Comparison of ENCODE assay signal across 8 cellular contexts in the genomic region with DNA sequence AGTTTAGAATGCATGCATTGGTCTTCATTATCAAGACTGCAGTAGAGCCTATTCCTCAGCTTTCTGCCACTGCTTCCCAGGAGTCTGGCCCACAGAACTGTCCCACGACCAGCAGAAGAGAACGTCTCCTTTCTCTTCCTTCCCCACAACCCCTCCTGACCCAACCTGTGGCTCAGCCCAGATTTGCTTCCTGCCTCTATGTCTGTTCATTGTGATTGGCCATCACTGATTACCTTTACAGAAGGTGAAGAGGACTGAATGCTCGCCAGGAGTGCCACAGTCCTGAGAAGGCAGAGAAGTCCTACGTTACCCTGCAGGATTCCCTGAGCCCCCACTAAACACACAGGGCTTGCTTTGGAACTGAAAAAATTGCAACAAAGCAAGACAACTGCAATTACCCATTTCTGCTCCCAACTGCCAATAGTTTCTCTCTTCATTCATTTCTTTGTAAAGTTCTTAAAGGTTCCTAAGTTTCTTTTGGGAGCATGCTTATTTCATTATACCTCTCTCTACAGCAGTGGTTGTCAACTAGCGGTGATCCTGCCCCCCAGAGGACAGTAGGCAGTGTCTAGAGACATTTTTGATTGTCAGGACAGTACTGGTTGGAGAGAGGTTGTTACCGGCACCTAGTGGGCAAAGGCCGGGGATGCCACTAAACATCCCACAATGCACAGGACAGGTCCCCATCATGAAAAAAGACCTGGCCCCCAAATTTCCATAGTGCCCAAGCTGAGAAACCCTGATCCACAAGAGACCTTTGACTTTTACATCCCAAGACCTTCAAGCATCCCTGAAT. TPM values are rescaled to one million over a fixed set of nuclear protein-coding genes. Genes with fewer than 3 reads are reported as not detected.
DNase-seq lines count a peak whose midpoint lies in the region; ATAC-seq and TF ChIP-seq lines count a peak whose summit lies in the region.

No MANE protein-coding gene starts in this region.

- intact Hi-C loops in CD14-positive monocyte (cut with micrococcal nuclease): no loop called here

- H3K4me1 Mint-ChIP-seq in CD14-positive monocyte: peaks cover 92% of the 10 kb centered on the region

- H3K4me1 ChIP-seq in HEK293 (ENCODE audit: control insufficient read depth, insufficient read depth, low read length): peaks cover 3% of the 10 kb centered on the region; the same call in 1 of the 2 replicates
- peaks cover under 1% of the 10 kb centered on the region for H3K4me1 ChIP-seq in foreskin keratinocyte

- H3K27me3 Mint-ChIP-seq in CD14-positive monocyte (ENCODE audit: low read depth in 3 of 3): peaks cover 0 to 4% (median 2%) of the 10 kb centered on the region in 3 donors

- H3K27ac Mint-ChIP-seq in CD14-positive monocyte: peak overlapping the region; percentile 99 to 100 (median 100)

- no peak for ATAC-seq in foreskin keratinocyte
- no peak for ATAC-seq in HG03039 (IDR thresholded peaks at IDR 0.05; ENCODE audit: unreplicated experiment)
- ATAC-seq in HG02678 (IDR thresholded peaks at IDR 0.05; ENCODE audit: unreplicated experiment): no peak

- POLR2A ChIA-PET in HEK293 (lab: Yijun Ruan, JAX): interaction anchor here (0.6 to 1.9 kb wide), 2 partner anchors 33 to 92 kb away, joined by 4 read pairs; a partner anchor contains a TSS

- peaks cover 62 to 64% of the 10 kb centered on the region in 2 donors for H3K36me3 Mint-ChIP-seq in CD14-positive monocyte

- no peaks in the 10 kb centered on the region for H3K9me3 Mint-ChIP-seq in CD14-positive monocyte

- DNase-seq in CD14-positive monocyte (ENCODE audit: low spot score) (no peak), SK-N-DZ (ENCODE audit: low spot score) (peak; percentile 47), foreskin keratinocyte (no peak), substantia nigra (lab: John Stamatoyannopoulos, UW) (peak in 29 of 49 donors; percentile 12 to 81 (median 44)), SKM-1 (lab: John Stamatoyannopoulos, UW; ENCODE audit: unreplicated experiment) (no peak)

- H3K27me3 ChIP-seq in foreskin keratinocyte: no peaks in the 10 kb centered on the region

- H3K4me3 ChIP-seq in HEK293 (ENCODE audit: low read depth, low read length): no peak overlapping the region

- H3K27ac ChIP-seq in HEK293 (ENCODE audit: extremely low read depth, low read depth, low read length): no peak overlapping the region
- H3K27ac ChIP-seq in foreskin keratinocyte: no peak overlapping the region
- H3K27ac ChIP-seq in substantia nigra (ENCODE audit: low read depth, low read length, poor library complexity, severe bottlenecking): peak overlapping the region; percentile 63

- TF ChIP-seq CTCF in CD14-positive monocyte (IDR thresholded peaks at IDR 0.05): peak; percentile 58
- peak; percentile 85 for TF ChIP-seq CTCF in HEK293 (tag by site-specific recombination; IDR thresholded peaks at IDR 0.05)
- TF ChIP-seq CTCF in foreskin keratinocyte (conservative IDR thresholded peaks at IDR 0.05): peak; percentile 59

- no peaks in the 10 kb centered on the region for H3K9me3 ChIP-seq in HEK293 (ENCODE audit: control insufficient read depth, insufficient read depth, low read depth, low read length)

- CTCF ChIA-PET in HEK293 (lab: Yijun Ruan, JAX): interaction anchor here (0.6 to 12.4 kb wide), 10 partner anchors 11 to 324 kb away, joined by 3 to 120 read pairs (median 3); no protein-coding TSS in a partner anchor

- peak overlapping the region; percentile 64 to 75 for H3K4me3 Mint-ChIP-seq in CD14-positive monocyte

- H3K36me3 ChIP-seq in HEK293 (ENCODE audit: control insufficient read depth in 2 of 2, insufficient read depth in 1 of 2, low read length in 2 of 2): peaks cover 3 to 45% of the 10 kb centered on the region in 2 experiments; a peak in 2 of 3 replicates

TF ChIP-seq in HEK293, 187 proteins besides CTCF, POLR2A, EP300 and RAD21:
- TF ChIP-seq ZNF654 (tag by site-specific recombination; IDR thresholded peaks at IDR 0.05; ENCODE audit: low read depth): peak; percentile 41
- TF ChIP-seq ZNF660 (tag by site-specific recombination; IDR thresholded peaks at IDR 0.05): peak; percentile 70; the same call in 1 of the 2 replicates
- no peak for TF ChIP-seq ZNF292 (tag by site-specific recombination; IDR thresholded peaks at IDR 0.05; ENCODE audit: borderline replicate concordance, low read depth)
- 0 out of 2 replicates have a peak, but pooled peaks have one; percentile 24 for TF ChIP-seq SCRT2 (tag by site-specific recombination; IDR thresholded peaks at IDR 0.05)

RNA-seq across cellular contexts. Expression of a gene that starts 4.5 kb away (rescaled TPM):
- polyA plus RNA-seq in CD14-positive monocyte (1 to 10 TPM; 7.1 to 7.8 TPM), foreskin keratinocyte (32.4 and 35.0 TPM in 2 replicates)
- 71.2 and 88.7 TPM in 2 replicates for polyA plus RNA-seq in SK-N-DZ (2014; cell fraction: cytosol; rRNA removed)
- polyA plus RNA-seq in SK-N-DZ (2014; cell fraction: nucleus; rRNA removed): 564 and 609 TPM in 2 replicates
- total RNA-seq in foreskin keratinocyte: 29.3 and 34.2 TPM in 2 replicates

RNA-seq across cellular contexts. Expression of a gene that starts 32.2 kb away (rescaled TPM):
- 100 to 1,000 TPM; 131 to 149 TPM for polyA plus RNA-seq in CD14-positive monocyte
- polyA plus RNA-seq in SK-N-DZ (2014; cell fraction: cytosol; rRNA removed): 25.8 and 39.1 TPM in 2 replicates
- polyA plus RNA-seq in SK-N-DZ (2014; cell fraction: nucleus; rRNA removed): 15.7 and 16.5 TPM in 2 replicates
- 53.8 and 73.9 TPM in 2 replicates for total RNA-seq in foreskin keratinocyte
- 67.8 and 95.0 TPM in 2 replicates for polyA plus RNA-seq in foreskin keratinocyte

RNA-seq across cellular contexts. Expression of a gene that starts 43.6 kb away (rescaled TPM):
- polyA plus RNA-seq in CD14-positive monocyte (10 to 100 TPM; 26.8 to 40.9 TPM), foreskin keratinocyte (not detected in 2 replicates)
- 0.08 and 0.16 TPM in 2 replicates for polyA plus RNA-seq in SK-N-DZ (2014; cell fraction: cytosol; rRNA removed)
- polyA plus RNA-seq in SK-N-DZ (2014; cell fraction: nucleus; rRNA removed): 0.30 TPM in 2 replicates
- total RNA-seq in foreskin keratinocyte: not detected in 2 replicates

Comparison
In these comparisons a context has a peak if more than half of its experiments do, and no peak if none do; other contexts are left out.
1. DNase-seq: peak in SK-N-DZ (single experiment) and substantia nigra (29 of 49); none in CD14-positive monocyte (single experiment), foreskin keratinocyte (0 of 2) and SKM-1 (single experiment).
2. RNA of a gene that starts 43.6 kb away (polyA plus RNA-seq): 26.8 to 40.9 TPM in CD14-positive monocyte; not detected in foreskin keratinocyte; every median in the first group is over 10 times any median in the second.
3. Peak in every context shown above with its lines, with median percentiles within 50 percentile points of each other: CTCF ChIP-seq.